ENCODE assay signal across 16 cellular contexts in genomic region chr22:30628491-30628890, GRCh38. TPM values are rescaled to one million over a fixed set of nuclear protein-coding genes. Genes with fewer than 3 reads are reported as not detected.
"Had no signal": no experiment of that assay in that cellular context is flagged by ENCODE, and none has a peak within 500 bp of the region (broad histone marks: within the 10 kb centered on the region; RNA-seq: fewer than 3 reads in every experiment).

No MANE protein-coding gene starts in this region.

- H3K27me3 ChIP-seq: adrenal gland, colonic mucosa, gastroesophageal sphincter, right lobe of liver had no signal

- H3K4me3 Mint-ChIP-seq: activated CD4-positive, alpha-beta memory T cell treated with anti-CD3 and anti-CD28 coated beads for 36 hours; activated naive CD4-positive, alpha-beta T cell treated with anti-CD3 and anti-CD28 coated beads, Interleukin-2, amount 50 U/mL, for 24 hours; activated T-cell treated with anti-CD3 and anti-CD28 coated beads, Interleukin-2, amount 50 U/mL, for 4 hours; nephron; stimulated activated naive CD8-positive, alpha-beta T cell treated with anti-CD3 and anti-CD28 coated beads, Interleukin-15, Interleukin-2, amounts not matched to agents 100 ng/mL and 50 ng/mL, for 24 hours had no signal

- H3K36me3 Mint-ChIP-seq: activated CD4-positive, alpha-beta memory T cell treated with anti-CD3 and anti-CD28 coated beads for 36 hours; activated naive CD4-positive, alpha-beta T cell treated with anti-CD3 and anti-CD28 coated beads, Interleukin-2, amount 50 U/mL, for 24 hours had no signal

- DNase-seq: activated CD4-positive, alpha-beta memory T cell treated with anti-CD3 and anti-CD28 coated beads for 36 hours; activated effector memory CD4-positive, alpha-beta T cell treated with Interleukin-2 at 50 U/mL for 16 hours; activated T-cell treated with anti-CD3 and anti-CD28 coated beads, Interleukin-2, amount 50 U/mL, for 4 hours; adrenal gland; central memory CD4-positive, alpha-beta T cell; colonic mucosa; kidney; right lobe of liver; T-helper 1 cell; WERI-Rb-1 had no signal

- H3K27ac Mint-ChIP-seq: activated CD4-positive, alpha-beta memory T cell treated with anti-CD3 and anti-CD28 coated beads for 36 hours; activated naive CD4-positive, alpha-beta T cell treated with anti-CD3 and anti-CD28 coated beads, Interleukin-2, amount 50 U/mL, for 24 hours; nephron; stimulated activated naive CD8-positive, alpha-beta T cell treated with anti-CD3 and anti-CD28 coated beads, Interleukin-15, Interleukin-2, amounts not matched to agents 100 ng/mL and 50 ng/mL, for 24 hours had no signal

- H3K4me1 Mint-ChIP-seq: activated naive CD4-positive, alpha-beta T cell treated with anti-CD3 and anti-CD28 coated beads, Interleukin-2, amount 50 U/mL, for 24 hours; nephron had no signal

- H3K9me3 ChIP-seq: adrenal gland, colonic mucosa, gastroesophageal sphincter, prostate gland, right lobe of liver had no signal

- H3K4me1 ChIP-seq: adrenal gland, colonic mucosa, gastroesophageal sphincter, prostate gland, right lobe of liver had no signal

- ATAC-seq: activated T-cell treated with anti-CD3 and anti-CD28 coated beads, Interleukin-2, amount 50 U/mL, for 4 hours; gastroesophageal sphincter; right lobe of liver had no signal

- H3K9me3 Mint-ChIP-seq: activated CD4-positive, alpha-beta memory T cell treated with anti-CD3 and anti-CD28 coated beads for 36 hours; activated naive CD4-positive, alpha-beta T cell treated with anti-CD3 and anti-CD28 coated beads, Interleukin-2, amount 50 U/mL, for 24 hours; activated T-cell treated with anti-CD3 and anti-CD28 coated beads, Interleukin-2, amount 50 U/mL, for 4 hours; stimulated activated naive CD8-positive, alpha-beta T cell treated with anti-CD3 and anti-CD28 coated beads, Interleukin-15, Interleukin-2, amounts not matched to agents 100 ng/mL and 50 ng/mL, for 24 hours had no signal

- H3K36me3 ChIP-seq: adrenal gland, colonic mucosa, prostate gland, right lobe of liver had no signal

- H3K27ac ChIP-seq: adrenal gland, colonic mucosa, gastroesophageal sphincter, prostate gland, right lobe of liver, WERI-Rb-1 had no signal

- H3K4me3 ChIP-seq: adrenal gland, colonic mucosa, gastroesophageal sphincter, prostate gland, right lobe of liver had no signal

RNA-seq across cellular contexts. Expression of gene GAL3ST1, which starts 54.0 kb away (rescaled TPM):
- total RNA-seq: activated CD4-positive, alpha-beta memory T cell treated with anti-CD3 and anti-CD28 coated beads for 36 hours; mesenteric fat pad had no signal
